31 cellular contexts compared by ENCODE assay signal in genomic region chr22:27993774-27994350, GRCh38.
DNase-seq lines count a peak whose midpoint lies in the region; ATAC-seq and TF ChIP-seq lines count a peak whose summit lies in the region.
"Had no signal": no experiment of that assay in that cellular context is flagged by ENCODE, and none has a peak within 500 bp of the region (broad histone marks: within the 10 kb centered on the region; RNA-seq: fewer than 3 reads in every experiment).

No MANE protein-coding gene starts in this region.

- H3K27ac ChIP-seq in esophagus muscularis mucosa (replicated peaks in 1 of 4): no peak overlapping the region
- H3K27ac ChIP-seq: gastrocnemius medialis, KMS-11, left ventricle myocardium inferior, uterus had no signal

- 96% methylated on average over 7 of the region's 9 CpGs for WGBS in esophagus muscularis mucosa

- no peaks in the 10 kb centered on the region for H3K36me3 Mint-ChIP-seq in activated T-helper 17 cell treated with anti-CD3 and anti-CD28 coated beads, Interleukin-2, amount 50 U/mL, for 72 hours (ENCODE audit: low read depth)
- no peaks in the 10 kb centered on the region for H3K36me3 Mint-ChIP-seq in neural crest cell (ENCODE audit: low read depth)
- H3K36me3 Mint-ChIP-seq in type B pancreatic cell: peaks cover 4% of the 10 kb centered on the region
- H3K36me3 Mint-ChIP-seq: immature natural killer cell; naive B cell; stimulated activated effector memory CD8-positive, alpha-beta T cell treated with anti-CD3 and anti-CD28 coated beads, Interleukin-12 subunit alpha, Interleukin-12 subunit beta, amount 100 ng/mL, for 72 hours had no signal

- no peak overlapping the region for H3K4me3 Mint-ChIP-seq in activated T-helper 17 cell treated with anti-CD3 and anti-CD28 coated beads, Interleukin-2, amount 50 U/mL, for 72 hours
- H3K4me3 Mint-ChIP-seq in neural crest cell (no peak overlapping the region), type B pancreatic cell (no peak overlapping the region)
- H3K4me3 Mint-ChIP-seq: activated CD4-positive, alpha-beta T cell treated with anti-CD3 and anti-CD28 coated beads for 36 hours; activated naive CD4-positive, alpha-beta T cell treated with anti-CD3 and anti-CD28 coated beads for 36 hours; activated T-cell treated with anti-CD3 and anti-CD28 coated beads, Interleukin-2, amount 50 U/mL, for 4 hours; B cell; immature natural killer cell; mesothelial cell of epicardium; stimulated activated effector memory CD8-positive, alpha-beta T cell treated with anti-CD3 and anti-CD28 coated beads, Interleukin-12 subunit alpha, Interleukin-12 subunit beta, amount 100 ng/mL, for 72 hours; T-helper 17 cell had no signal

- peak; percentile 50 for DNase-seq in activated effector memory CD4-positive, alpha-beta T cell treated with anti-CD3 and anti-CD28 coated beads, Interleukin-2, amount 50 U/mL, for 16 hours
- no peak for DNase-seq in activated effector memory CD4-positive, alpha-beta T cell treated with Interleukin-2 at 50 U/mL for 16 hours
- no peak for DNase-seq in neural crest cell (ENCODE audit: low read depth, low spot score)
- DNase-seq in type B pancreatic cell (ENCODE audit: extremely low spot score, unreplicated experiment): no peak
- no peak for DNase-seq in NCI-H2029 treated with DMSO at 0.1 percent for 48 hours (lab: John Stamatoyannopoulos, UW)
- no peak for DNase-seq in NCI-H82 treated with DMSO at 0.1 percent for 48 hours (lab: John Stamatoyannopoulos, UW; ENCODE audit: unreplicated experiment)
- DNase-seq in esophagus muscularis mucosa (ENCODE audit: extremely low spot score): no peak
- DNase-seq: activated CD4-positive, alpha-beta T cell treated with anti-CD3 and anti-CD28 coated beads for 36 hours; activated naive CD4-positive, alpha-beta T cell treated with anti-CD3 and anti-CD28 coated beads for 36 hours; activated T-cell treated with anti-CD3 and anti-CD28 coated beads, Interleukin-2, amount 50 U/mL, for 4 hours; central memory CD4-positive, alpha-beta T cell; gastrocnemius medialis; hypothalamus; immature natural killer cell; left ventricle myocardium inferior; MM.1S; naive B cell; NCI-H1417 treated with DMSO at 0.1 percent for 48 hours; NCI-H2107; NCI-H446 treated with DMSO at 0.1 percent for 48 hours; OCI-M1; SK-N-SH; stimulated activated CD4-positive, alpha-beta T cell treated with anti-CD3 and anti-CD28 coated beads, Interleukin-12 subunit alpha, Interleukin-12 subunit beta, amount 100 ng/mL, for 4 hours; stimulated activated CD4-positive, alpha-beta T cell treated with anti-CD3 and anti-CD28 coated beads, Interleukin-4, amount 100 ng/mL, for 24 hours; T-helper 17 cell had no signal

- no peaks in the 10 kb centered on the region for H3K9me3 ChIP-seq in esophagus muscularis mucosa
- H3K9me3 ChIP-seq: gastrocnemius medialis, left ventricle myocardium inferior, SK-N-SH, uterus had no signal

- no peaks in the 10 kb centered on the region for H3K9me3 Mint-ChIP-seq in activated T-helper 17 cell treated with anti-CD3 and anti-CD28 coated beads, Interleukin-2, amount 50 U/mL, for 72 hours
- no peaks in the 10 kb centered on the region for H3K9me3 Mint-ChIP-seq in neural crest cell
- no peaks in the 10 kb centered on the region for H3K9me3 Mint-ChIP-seq in type B pancreatic cell
- H3K9me3 Mint-ChIP-seq: activated naive CD4-positive, alpha-beta T cell treated with anti-CD3 and anti-CD28 coated beads for 36 hours; activated T-cell treated with anti-CD3 and anti-CD28 coated beads, Interleukin-2, amount 50 U/mL, for 4 hours; immature natural killer cell; mesothelial cell of epicardium; naive B cell; stimulated activated effector memory CD8-positive, alpha-beta T cell treated with anti-CD3 and anti-CD28 coated beads, Interleukin-12 subunit alpha, Interleukin-12 subunit beta, amount 100 ng/mL, for 72 hours had no signal

- no peak for ATAC-seq in activated T-helper 17 cell treated with anti-CD3 and anti-CD28 coated beads, Interleukin-2, amount 50 U/mL, for 72 hours (replicated peaks)
- ATAC-seq: activated CD4-positive, alpha-beta T cell treated with anti-CD3 and anti-CD28 coated beads for 36 hours; activated T-cell treated with anti-CD3 and anti-CD28 coated beads, Interleukin-2, amount 50 U/mL, for 4 hours; gastrocnemius medialis; stimulated activated effector memory CD8-positive, alpha-beta T cell treated with anti-CD3 and anti-CD28 coated beads, Interleukin-12 subunit alpha, Interleukin-12 subunit beta, amount 100 ng/mL, for 72 hours; T-helper 17 cell had no signal

- no peak for TF ChIP-seq CTCF in neural crest cell (conservative IDR thresholded peaks at IDR 0.05)
- no peak for TF ChIP-seq CTCF in type B pancreatic cell (conservative IDR thresholded peaks at IDR 0.05)
- no peak for TF ChIP-seq CTCF in esophagus muscularis mucosa (IDR thresholded peaks at IDR 0.05)

- TF ChIP-seq POLR2A in esophagus muscularis mucosa (IDR thresholded peaks at IDR 0.05; ENCODE audit: low read depth): no peak

- no peak for TF ChIP-seq EP300 in esophagus muscularis mucosa (IDR thresholded peaks at IDR 0.05)

- H3K4me1 Mint-ChIP-seq in activated T-helper 17 cell treated with anti-CD3 and anti-CD28 coated beads, Interleukin-2, amount 50 U/mL, for 72 hours: no peaks in the 10 kb centered on the region
- H3K4me1 Mint-ChIP-seq in neural crest cell (no peaks in the 10 kb centered on the region), type B pancreatic cell (ENCODE audit: unreplicated experiment) (peaks cover 4% of the 10 kb centered on the region)
- H3K4me1 Mint-ChIP-seq: activated CD4-positive, alpha-beta T cell treated with anti-CD3 and anti-CD28 coated beads for 36 hours; stimulated activated effector memory CD8-positive, alpha-beta T cell treated with anti-CD3 and anti-CD28 coated beads, Interleukin-12 subunit alpha, Interleukin-12 subunit beta, amount 100 ng/mL, for 72 hours had no signal

- H3K36me3 ChIP-seq in esophagus muscularis mucosa: peaks cover 7 to 92% (median 58%) of the 10 kb centered on the region in 4 donors
- H3K36me3 ChIP-seq: gastrocnemius medialis, uterus had no signal

- no peak overlapping the region for H3K4me3 ChIP-seq in esophagus muscularis mucosa
- H3K4me3 ChIP-seq: gastrocnemius medialis, left ventricle myocardium inferior, uterus had no signal

- H3K27me3 ChIP-seq in esophagus muscularis mucosa: no peaks in the 10 kb centered on the region
- H3K27me3 ChIP-seq: gastrocnemius medialis, uterus had no signal

- peaks cover 17 to 18% (median 18%) of the 10 kb centered on the region in 4 donors for H3K4me1 ChIP-seq in esophagus muscularis mucosa
- H3K4me1 ChIP-seq: uterus had no signal

- H3K27me3 Mint-ChIP-seq in activated T-helper 17 cell treated with anti-CD3 and anti-CD28 coated beads, Interleukin-2, amount 50 U/mL, for 72 hours: no peaks in the 10 kb centered on the region
- H3K27me3 Mint-ChIP-seq in neural crest cell (ENCODE audit: low read depth) (no peaks in the 10 kb centered on the region), type B pancreatic cell (no peaks in the 10 kb centered on the region)
- H3K27me3 Mint-ChIP-seq: activated CD4-positive, alpha-beta T cell treated with anti-CD3 and anti-CD28 coated beads for 36 hours; B cell; naive B cell; T-helper 17 cell had no signal

- H3K27ac Mint-ChIP-seq in activated T-helper 17 cell treated with anti-CD3 and anti-CD28 coated beads, Interleukin-2, amount 50 U/mL, for 72 hours: peak overlapping the region; percentile 6
- H3K27ac Mint-ChIP-seq in neural crest cell (ENCODE audit: unreplicated experiment) (peak overlapping the region; percentile 71), type B pancreatic cell (peak overlapping the region; percentile 14)
- H3K27ac Mint-ChIP-seq: activated CD4-positive, alpha-beta T cell treated with anti-CD3 and anti-CD28 coated beads for 36 hours; activated naive CD4-positive, alpha-beta T cell treated with anti-CD3 and anti-CD28 coated beads for 36 hours; B cell; mesothelial cell of epicardium; stimulated activated effector memory CD8-positive, alpha-beta T cell treated with anti-CD3 and anti-CD28 coated beads, Interleukin-12 subunit alpha, Interleukin-12 subunit beta, amount 100 ng/mL, for 72 hours; T-helper 17 cell had no signal

- intact Hi-C loops in esophagus muscularis mucosa (cut with DNase I): no loop called here

Comparison
In these comparisons a context has a peak if more than half of its experiments do, and no peak if none do; other contexts are left out.
1. H3K27ac Mint-ChIP-seq: peak in every context shown above with its lines; median percentile 71 in neural crest cell; 14 in type B pancreatic cell; 6 in activated T-helper 17 cell treated with anti-CD3 and anti-CD28 coated beads, Interleukin-2, amount 50 U/mL, for 72 hours.